Comparison of ENCODE assay signal across 17 cellular contexts in the genomic region with DNA sequence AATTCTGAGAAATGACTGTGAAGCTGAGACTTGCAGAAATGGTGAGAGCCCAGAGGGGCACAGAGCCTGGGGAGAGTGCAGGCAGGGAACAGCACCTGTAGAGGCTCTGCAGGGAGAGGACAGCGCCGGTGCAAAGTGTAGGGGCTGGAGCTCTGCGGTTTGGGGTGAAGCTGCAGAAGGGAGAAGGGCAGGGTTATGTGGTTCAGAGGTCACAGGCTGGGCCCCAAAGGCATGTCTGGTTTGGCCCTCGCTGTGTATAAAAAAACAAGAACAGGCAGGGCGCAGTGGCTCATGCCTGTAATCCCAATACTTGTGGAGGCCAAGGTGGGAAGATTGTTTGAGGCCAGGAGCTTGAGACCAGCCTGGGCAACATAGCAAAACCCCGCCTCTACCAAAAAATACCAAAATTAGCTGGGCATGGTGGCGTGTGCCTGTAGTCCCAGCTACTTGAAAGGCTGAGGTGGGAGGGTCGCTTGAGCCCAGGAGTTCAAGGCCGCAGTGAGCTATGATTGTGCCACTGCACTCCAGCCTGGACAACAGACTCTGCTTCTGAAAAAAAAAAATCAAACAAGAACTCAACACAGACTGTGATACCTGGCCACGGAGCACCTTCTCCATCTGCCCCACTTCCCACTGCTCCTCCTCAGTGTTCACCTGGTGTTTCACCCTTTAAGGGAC. TPM values are rescaled to one million over a fixed set of nuclear protein-coding genes. Genes with fewer than 3 reads are reported as not detected.
DNase-seq lines count a peak whose midpoint lies in the region; ATAC-seq and TF ChIP-seq lines count a peak whose summit lies in the region.
"Had no signal": no experiment of that assay in that cellular context is flagged by ENCODE, and none has a peak within 500 bp of the region (broad histone marks: within the 10 kb centered on the region; RNA-seq: fewer than 3 reads in every experiment).

No MANE protein-coding gene starts in this region.

- TF ChIP-seq CTCF in NB4 (IDR thresholded peaks at IDR 0.05; ENCODE audit: low read depth, low read length): no peak
- TF ChIP-seq CTCF in body of pancreas (IDR thresholded peaks at IDR 0.05): no peak
- TF ChIP-seq CTCF in upper lobe of right lung (IDR thresholded peaks at IDR 0.05): no peak

- H3K27ac ChIP-seq in body of pancreas (peak overlapping the region in 2 of 4 donors; percentile 37 to 83), upper lobe of right lung (no peak overlapping the region)

- H3K9me3 ChIP-seq in body of pancreas (no peaks in the 10 kb centered on the region), upper lobe of right lung (no peaks in the 10 kb centered on the region)

- H3K27me3 ChIP-seq in body of pancreas (no peaks in the 10 kb centered on the region), upper lobe of right lung (no peaks in the 10 kb centered on the region)

- ATAC-seq in HG03175 (IDR thresholded peaks at IDR 0.05; ENCODE audit: unreplicated experiment) (peak; percentile 29), body of pancreas (no peak), upper lobe of right lung (no peak), GM18519 (IDR thresholded peaks at IDR 0.05; ENCODE audit: low FRiP score, unreplicated experiment) (no peak)
- ATAC-seq: Panc1, Right ventricle myocardium inferior had no signal

- DNase-seq in NB4 (ENCODE audit: low read depth) (peak; percentile 57), body of pancreas (peak in 3 of 4 donors; percentile 70 to 93 (median 87)), upper lobe of right lung (peak; percentile 28), NOMO-1 (lab: John Stamatoyannopoulos, UW; ENCODE audit: unreplicated experiment in 2 of 2) (no peak), SW 1271 (lab: John Stamatoyannopoulos, UW) (no peak)
- DNase-seq: CD4-positive, CD25-positive, alpha-beta regulatory T cell; Kasumi-1; NCI-H1048; NCI-H1436 treated with DMSO at 0.1 percent for 48 hours; NCI-H2029 treated with DMSO at 0.1 percent for 48 hours; NCI-H510A; NCI-H774; T-helper 1 cell had no signal

- WGBS in body of pancreas, 2 donors: 76 to 78% methylated on average over 10 of the region's 10 CpGs

- H3K36me3 ChIP-seq in body of pancreas (replicated peaks in 1 of 2; ENCODE audit: insufficient read depth in 1 of 2, low read depth in 2 of 2) (no peaks in the 10 kb centered on the region), upper lobe of right lung (no peaks in the 10 kb centered on the region)

- TF ChIP-seq POLR2A in NB4 (IDR thresholded peaks at IDR 0.05; ENCODE audit: extremely low read depth, insufficient read length) (no peak), body of pancreas (IDR thresholded peaks at IDR 0.05) (no peak)

- peaks cover 10% of the 10 kb centered on the region for H3K4me1 ChIP-seq in body of pancreas
- no peaks in the 10 kb centered on the region for H3K4me1 ChIP-seq in upper lobe of right lung

- H3K4me3 ChIP-seq in NB4 (ENCODE audit: low read depth, low read length) (no peak overlapping the region), body of pancreas (no peak overlapping the region), upper lobe of right lung (no peak overlapping the region)

- intact Hi-C loops in body of pancreas (cut with DNase I) (no loop called here), upper lobe of right lung (cut with DNase I) (no loop called here)

RNA-seq across cellular contexts. Expression of a gene that starts 29.1 kb away (rescaled TPM):
- total RNA-seq in body of pancreas (10 to 100 TPM; 14.5 to 41.2 TPM), upper lobe of right lung (40.6 TPM)
- total RNA-seq: CD4-positive, CD25-positive, alpha-beta regulatory T cell had no signal

Comparison
In these comparisons a context has a peak if more than half of its experiments do, and no peak if none do; other contexts are left out.
1. DNase-seq: peak in NB4 (single experiment), body of pancreas (3 of 4) and upper lobe of right lung (single experiment); none in NOMO-1 (0 of 2) and SW 1271 (0 of 2).